In genomic region chr3:142281474-142281873, GRCh38 we compare ENCODE assay signal across 2 cellular contexts.
TF ChIP-seq lines count a peak whose summit lies in the region.

No MANE protein-coding gene starts in this region.

TF ChIP-seq in IMR-90, 13 proteins besides CTCF, POLR2A, EP300 and RAD21:
- TF ChIP-seq MAZ (IDR thresholded peaks at IDR 0.05; ENCODE audit: borderline replicate concordance, low read depth, low read length): no peak
- no peak for TF ChIP-seq MAFK (IDR thresholded peaks at IDR 0.05; ENCODE audit: low read depth, low read length)
- TF ChIP-seq SMC3 (IDR thresholded peaks at IDR 0.05; ENCODE audit: low read depth, low read length): no peak
- no peak for TF ChIP-seq RCOR1 (IDR thresholded peaks at IDR 0.05; ENCODE audit: insufficient replicate concordance, low read length)
- no peak for TF ChIP-seq CHD1 (IDR thresholded peaks at IDR 0.05; ENCODE audit: low read depth, low read length)
- TF ChIP-seq USF2 (IDR thresholded peaks at IDR 0.05; ENCODE audit: low read depth, low read length): no peak
- peak; percentile 76 for TF ChIP-seq CEBPB (IDR thresholded peaks at IDR 0.05; ENCODE audit: low read depth, low read length)

TF ChIP-seq in K562, 482 proteins besides CTCF, POLR2A, EP300 and RAD21:
- TF ChIP-seq SMARCA5 (IDR thresholded peaks at IDR 0.05): no peak
- no peak for TF ChIP-seq NR2C1 (IDR thresholded peaks at IDR 0.05)
- no peak for TF ChIP-seq NR2C1 (tag; IDR thresholded peaks at IDR 0.05)
- no peak for TF ChIP-seq ZEB2 (IDR thresholded peaks at IDR 0.05)
- TF ChIP-seq CEBPB (tag; IDR thresholded peaks at IDR 0.05): peak; percentile 83
- TF ChIP-seq ZBTB12 (CRISPR knock-in tag; IDR thresholded peaks at IDR 0.05): no peak
- TF ChIP-seq TRIM25 (IDR thresholded peaks at IDR 0.05; ENCODE audit: borderline replicate concordance): no peak
- no peak for TF ChIP-seq ZNF318 (IDR thresholded peaks at IDR 0.05; ENCODE audit: borderline replicate concordance in 1 of 2, low read depth in 1 of 2)
- TF ChIP-seq HDAC6 (IDR thresholded peaks at IDR 0.05; ENCODE audit: low read depth, low read length): no peak
- TF ChIP-seq TFAP4 (CRISPR knock-in tag; IDR thresholded peaks at IDR 0.05; ENCODE audit: borderline replicate concordance): no peak
- TF ChIP-seq BRF2 (IDR thresholded peaks at IDR 0.05; ENCODE audit: borderline replicate concordance, insufficient read depth, insufficient read length): no peak
- TF ChIP-seq CEBPG (CRISPR knock-in tag; IDR thresholded peaks at IDR 0.05): no peak
- TF ChIP-seq CEBPG (tag; conservative IDR thresholded peaks at IDR 0.05 in 1 of 2, IDR thresholded peaks at IDR 0.05 in 1 of 2): peak; percentile 51 to 59
- no peak for TF ChIP-seq ZNF589 (CRISPR knock-in tag; IDR thresholded peaks at IDR 0.05; ENCODE audit: low read depth)
- TF ChIP-seq SMARCC2 (IDR thresholded peaks at IDR 0.05; ENCODE audit: low read depth): no peak
- TF ChIP-seq MAZ (CRISPR knock-in tag; conservative IDR thresholded peaks at IDR 0.05 in 1 of 2, IDR thresholded peaks at IDR 0.05 in 1 of 2): no peak
- TF ChIP-seq ELF2 (CRISPR knock-in tag; IDR thresholded peaks at IDR 0.05): no peak
- TF ChIP-seq DPF2 (IDR thresholded peaks at IDR 0.05): no peak
- TF ChIP-seq SMAD2 (IDR thresholded peaks at IDR 0.05; ENCODE audit: low read depth, low read length): no peak
